ENCODE assay signal across 11 cellular contexts in the genomic region with DNA sequence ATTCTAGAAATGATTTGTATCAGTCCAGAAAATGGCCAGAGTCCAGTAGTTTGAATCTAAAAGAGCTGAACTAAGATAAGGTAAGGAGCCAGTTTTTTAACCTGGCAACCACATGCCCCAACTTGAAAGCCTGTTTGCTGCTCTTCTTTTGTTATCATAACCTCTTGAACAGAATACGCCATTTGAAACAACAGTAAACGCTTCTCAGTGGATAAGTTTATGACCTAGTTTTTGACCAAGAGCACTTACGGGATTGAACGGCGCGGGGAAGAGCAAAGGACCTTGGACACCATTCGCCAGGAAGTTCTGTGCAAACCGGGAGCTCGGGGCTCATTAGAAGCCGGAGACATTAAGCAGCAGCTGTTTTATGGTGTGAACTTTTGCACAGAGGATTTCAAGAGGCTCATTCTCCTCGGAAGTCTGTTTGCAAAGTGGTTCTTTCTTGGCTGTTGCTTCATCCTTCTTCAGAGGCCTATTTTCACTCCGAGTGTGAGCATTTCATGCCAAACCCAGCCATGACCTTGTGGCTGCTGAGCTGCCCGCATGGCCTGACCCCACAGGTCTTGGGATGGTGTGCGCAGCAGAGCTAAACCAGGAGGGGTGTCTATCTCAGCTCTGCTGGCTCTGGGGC.
A peak's percentile ranks its signal among the peaks of the same experiment; 100 is the strongest.
DNase-seq lines count a peak whose midpoint lies in the region; ATAC-seq and TF ChIP-seq lines count a peak whose summit lies in the region.
"Had no signal": no experiment of that assay in that cellular context is flagged by ENCODE, and none has a peak within 500 bp of the region (broad histone marks: within the 10 kb centered on the region; RNA-seq: fewer than 3 reads in every experiment).

No MANE protein-coding gene starts in this region.

- peak; percentile 38 for DNase-seq in NCI-H748 (lab: John Stamatoyannopoulos, UW; ENCODE audit: unreplicated experiment)
- DNase-seq in NCI-H748 treated with DMSO at 0.1 percent for 48 hours (lab: John Stamatoyannopoulos, UW), result no peak
- DNase-seq in coronary artery (ENCODE audit: low spot score), result no peak
- peak in 1 of 2 donors; percentile 48 for DNase-seq in aorta
- DNase-seq in AG08395 (ENCODE audit: low spot score), result no peak
- DNase-seq: kidney, NCI-H146 had no signal

- ATAC-seq in aorta (ENCODE audit: low FRiP score), result peak; percentile 65
- ATAC-seq in GM21381 (IDR thresholded peaks at IDR 0.05; ENCODE audit: unreplicated experiment), result no peak
- ATAC-seq in HG02884 (IDR thresholded peaks at IDR 0.05; ENCODE audit: unreplicated experiment), result no peak
- ATAC-seq: GM12878 had no signal

- H3K36me3 ChIP-seq in mucosa of rectum (ENCODE audit: control insufficient read depth in 2 of 2, insufficient read depth in 2 of 2, low read length in 2 of 2) (no peaks in the 10 kb centered on the region), aorta (ENCODE audit: control insufficient read depth in 1 of 2, insufficient read depth in 2 of 2, low read length in 1 of 2) (no peaks in the 10 kb centered on the region)

- TF ChIP-seq CTCF in coronary artery (IDR thresholded peaks at IDR 0.05), result no peak

- H3K27me3 ChIP-seq in mucosa of rectum (ENCODE audit: control insufficient read depth in 2 of 2, insufficient read depth in 2 of 2, low read length in 2 of 2), result no peaks in the 10 kb centered on the region
- no peaks in the 10 kb centered on the region for H3K27me3 ChIP-seq in aorta (ENCODE audit: control insufficient read depth in 1 of 2, insufficient read depth in 2 of 2, low read length in 1 of 2)

- H3K9me3 ChIP-seq in mucosa of rectum (ENCODE audit: control insufficient read depth in 2 of 2, low read length in 2 of 2) (no peaks in the 10 kb centered on the region), aorta (ENCODE audit: control insufficient read depth, low read length) (no peaks in the 10 kb centered on the region)

- H3K27ac ChIP-seq in coronary artery (peak overlapping the region in 1 of 2 donors; percentile 55), mucosa of rectum (ENCODE audit: low read depth in 2 of 2, low read length in 2 of 2) (peak overlapping the region; percentile 9 to 44), aorta (ENCODE audit: low read depth in 1 of 2, low read length in 2 of 2) (peak overlapping the region in 1 of 2 donors; percentile 3)

- peaks cover 9 to 11% of the 10 kb centered on the region in 2 donors for H3K4me1 ChIP-seq in mucosa of rectum (ENCODE audit: control insufficient read depth in 2 of 2, insufficient read depth in 2 of 2, low read length in 2 of 2)
- peaks cover 0 to 1% of the 10 kb centered on the region in 2 donors for H3K4me1 ChIP-seq in aorta (ENCODE audit: control insufficient read depth in 1 of 2, insufficient read depth in 2 of 2, low read length in 2 of 2)

- no peak overlapping the region for H3K9ac ChIP-seq in mucosa of rectum (ENCODE audit: low read depth in 1 of 2, low read length in 2 of 2)

- intact Hi-C loops in aorta (cut with DNase I), result no loop called here

- H3K4me3 ChIP-seq in coronary artery, result peak overlapping the region; percentile 51
- H3K4me3 ChIP-seq in mucosa of rectum (ENCODE audit: low read length in 2 of 2), result no peak overlapping the region
- no peak overlapping the region for H3K4me3 ChIP-seq in aorta (ENCODE audit: low read length in 2 of 2)
- H3K4me3 ChIP-seq: GM12878 had no signal

- 44 to 63% methylated on average over 14 of the region's 14 CpGs for WGBS in aorta, 2 donors
